Comparison of ENCODE assay signal across 8 cellular contexts in the genomic region with DNA sequence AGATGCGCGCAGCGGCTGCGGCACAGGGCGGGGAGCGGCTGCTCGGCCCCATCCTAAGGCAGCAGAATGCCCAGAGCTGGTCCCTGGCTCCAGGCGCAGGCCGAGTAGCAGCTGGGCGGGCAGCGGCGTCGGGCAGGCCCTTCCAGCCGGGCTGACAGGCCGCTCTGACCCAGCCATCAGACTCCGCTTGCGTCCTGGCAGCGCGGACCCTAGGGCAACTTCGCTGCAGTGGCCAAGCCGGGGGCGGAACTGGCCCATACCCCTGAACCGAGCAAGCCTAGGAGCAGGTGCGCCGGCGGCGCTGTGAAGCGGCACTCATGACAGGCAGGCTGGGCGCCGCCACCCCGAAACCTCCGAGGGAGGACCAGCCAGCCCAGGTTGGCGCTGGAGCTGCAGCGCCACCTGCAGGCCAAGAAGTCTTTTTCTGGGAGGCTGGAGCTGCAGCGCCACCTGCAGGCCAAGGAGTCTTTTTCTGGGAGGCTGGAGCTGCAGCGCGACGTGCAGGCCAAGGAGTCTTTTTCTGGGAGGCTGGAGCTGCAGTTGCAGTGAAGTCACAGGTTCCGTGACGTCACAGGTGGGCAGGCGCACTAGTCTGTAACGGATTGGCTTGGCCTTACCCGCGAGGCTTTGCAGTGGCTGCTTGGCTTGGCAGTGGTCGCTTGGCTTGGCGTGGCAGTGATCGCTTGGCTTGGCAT.
A peak's percentile ranks its signal among the peaks of the same experiment; 100 is the strongest.
DNase-seq lines count a peak whose midpoint lies in the region; ATAC-seq, FAIRE-seq and TF ChIP-seq lines count a peak whose summit lies in the region.
"Not testable (repeated sequence)": the region's sequence is repeated elsewhere in the genome, so short reads cannot be mapped to it uniquely, and the experiment has no call there.

No MANE protein-coding gene starts in this region.

- not testable (repeated sequence) for H2BK15ac ChIP-seq in H1 (ENCODE audit: low read length)

- H2BK20ac ChIP-seq in H1 (ENCODE audit: low read length) = not testable (repeated sequence)

- H4K8ac ChIP-seq in H1 (ENCODE audit: extremely low read depth, insufficient read depth, low read length) = not testable (repeated sequence)

- not testable (repeated sequence) for H3K18ac ChIP-seq in H1 (ENCODE audit: extremely low read depth, low read length)

- H3K79me1 ChIP-seq in H1 (ENCODE audit: low read depth, low read length) = not testable (repeated sequence)

- not testable (repeated sequence) for H2BK120ac ChIP-seq in H1 (replicated peaks; ENCODE audit: low read depth, low read length)

- 13% methylated on average over 28 of the region's 47 CpGs; no CpG with 5 or more reads in 1 of the 2 experiments for WGBS in H1 (ENCODE audit: extremely low coverage in 1 of 2, insufficient coverage in 1 of 2, insufficient read length in 1 of 2, insufficient replicate concordance in 2 of 2, low coverage in 1 of 2, low lambda C conversion rate in 2 of 2, missing lambda C conversion rate in 1 of 2), 2 experiments
- 31% methylated on average over 5 of the region's 47 CpGs for WGBS in right lobe of liver (ENCODE audit: insufficient coverage, low coverage, low lambda C conversion rate, missing lambda C conversion rate)

- H2BK5ac ChIP-seq in H1 (ENCODE audit: low read depth, low read length) = not testable (repeated sequence)

- H4K91ac ChIP-seq in H1 (replicated peaks; ENCODE audit: insufficient read length, low read length) = not testable (repeated sequence)

- CTCF ChIA-PET in H1 (lab: Charles Lee; ENCODE audit: partially characterized antibody) = interaction anchor here (0.6 to 2.8 kb wide), 6 partner anchors 11 to 667 kb away, joined by 3 to 18 read pairs (median 4); no protein-coding TSS in a partner anchor

- H3K56ac ChIP-seq in H1 (replicated peaks; ENCODE audit: insufficient read length, low read depth, low read length) = not testable (repeated sequence)

- H4K20me1 ChIP-seq in H1 (replicated peaks in 1 of 2; ENCODE audit: control insufficient read depth in 1 of 2, insufficient read depth in 2 of 2, low read length in 2 of 2) = not testable (repeated sequence)

- peak overlapping the region in 1 of 4 experiments; percentile 44; a peak in 2 of 8 replicates for H3K4me3 ChIP-seq in H1 (ENCODE audit: extremely low read depth in 1 of 4, insufficient read depth in 2 of 4, low read depth in 3 of 4, low read length in 4 of 4)
- peak overlapping the region in 2 of 3 donors; percentile 20 to 35 for H3K4me3 ChIP-seq in right lobe of liver

- not testable (repeated sequence) for H4K5ac ChIP-seq in H1 (ENCODE audit: insufficient read length, low read depth, low read length)

- TF ChIP-seq CTCF in 22Rv1 (IDR thresholded peaks at IDR 0.05) = peak; percentile 94
- TF ChIP-seq CTCF in H1 (IDR thresholded peaks at IDR 0.05; ENCODE audit: control extremely low read depth in 1 of 3, insufficient read depth in 1 of 3, low read depth in 1 of 3, low read length in 3 of 3) = peak; percentile 71 to 92 (median 79)
- peak; percentile 74 to 88 (median 80) for TF ChIP-seq CTCF in right lobe of liver (IDR thresholded peaks at IDR 0.05)

- H3K79me2 ChIP-seq in H1 (ENCODE audit: control insufficient read depth in 1 of 2, insufficient read depth in 2 of 2, low read length in 2 of 2) = not testable (repeated sequence)

- peak; percentile 71 to 76 for TF ChIP-seq RAD21 in H1 (IDR thresholded peaks at IDR 0.05 in 1 of 2, conservative IDR thresholded peaks at IDR 0.05 in 1 of 2; ENCODE audit: low read depth in 2 of 2, low read length in 2 of 2)

- not testable (repeated sequence) for H3K9me3 ChIP-seq in H1 (ENCODE audit: insufficient read depth in 2 of 2, low read depth in 1 of 2, low read length in 1 of 2); right lobe of liver

- not testable (repeated sequence) for H2AK5ac ChIP-seq in H1 (ENCODE audit: low read depth, low read length)

- not testable (repeated sequence) for H3K14ac ChIP-seq in H1 (ENCODE audit: insufficient read length)

- not testable (repeated sequence) for H3K9ac ChIP-seq in H1 (replicated peaks in 1 of 4; ENCODE audit: extremely low read depth in 1 of 4, low read depth in 3 of 4, low read length in 3 of 4)

- H2BK12ac ChIP-seq in H1 (ENCODE audit: low read depth, low read length) = not testable (repeated sequence)

- H3K36me3 ChIP-seq in H1 (ENCODE audit: control insufficient read depth in 2 of 4, insufficient read depth in 4 of 4, low read length in 3 of 4); right lobe of liver: not testable (repeated sequence)

- POLR2A ChIA-PET in H1 (lab: Charles Lee; ENCODE audit: partially characterized antibody) = interaction anchor here (0.7 kb wide), 1 partner anchor 219 kb away, joined by 3 read pairs; no protein-coding TSS in a partner anchor

- intact Hi-C loops in right lobe of liver (cut with DNase I) = not testable (repeated sequence)

- not testable (repeated sequence) for H3K23ac ChIP-seq in H1 (ENCODE audit: insufficient read length)

- H3K27ac ChIP-seq in 22Rv1 = 0 out of 2 replicates have a peak overlapping the region, but pooled peaks have one; percentile 32
- H3K27ac ChIP-seq in H1 (ENCODE audit: low read depth, low read length); right lobe of liver: not testable (repeated sequence)

- FAIRE-seq in H1 (lab: Jason Lieb, UNC) = not testable (repeated sequence)

- not testable (repeated sequence) for H3K4me1 ChIP-seq in H1 (replicated peaks in 1 of 4; ENCODE audit: control insufficient read depth in 3 of 4, insufficient read depth in 4 of 4, low read length in 3 of 4); right lobe of liver

- DNase-seq in SK-N-DZ (ENCODE audit: low spot score) (peak; percentile 21), activated T-helper 1 cell treated with Interleukin-2 at 50 U/mL for 16 hours (ENCODE audit: low read depth) (peak; percentile 66), H1 (ENCODE audit: low read depth in 1 of 2, low spot score in 2 of 2) (peak; percentile 25 to 88), right lobe of liver (peak in 2 of 3 donors; percentile 54 to 65)
- DNase-seq in stimulated activated CD4-positive, alpha-beta T cell treated with anti-CD3 and anti-CD28 coated beads, Interleukin-15, amount 100 ng/mL, for 48 hours (ENCODE audit: low read depth in 2 of 2) = peak; percentile 65 to 67

- TF ChIP-seq EP300 in H1 (IDR thresholded peaks at IDR 0.05; ENCODE audit: borderline replicate concordance in 1 of 2, low read depth in 2 of 2, low read length in 2 of 2) = not testable (repeated sequence)

- ATAC-seq in GM18867 (IDR thresholded peaks at IDR 0.05; ENCODE audit: unreplicated experiment) (peak; percentile 64), HG03439 (IDR thresholded peaks at IDR 0.05; ENCODE audit: unreplicated experiment) (peak; percentile 88), right lobe of liver (peak; percentile 56 to 92 (median 75))

- H3K4me2 ChIP-seq in H1 (ENCODE audit: insufficient read depth in 1 of 2, low read depth in 2 of 2, low read length in 2 of 2) = peak overlapping the region in 1 of 2 experiments; percentile 61; a peak in 2 of 4 replicates

- H3K23me2 ChIP-seq in H1 (ENCODE audit: low read depth, low read length) = not testable (repeated sequence)

- not testable (repeated sequence) for H2AFZ ChIP-seq in H1 (ENCODE audit: low read length)

- not testable (repeated sequence) for TF ChIP-seq POLR2A in H1 (IDR thresholded peaks at IDR 0.05; ENCODE audit: control extremely low read depth in 1 of 2, low read depth in 2 of 2, low read length in 2 of 2); right lobe of liver (IDR thresholded peaks at IDR 0.05)

- H3K27me3 ChIP-seq in H1 (replicated peaks in 1 of 4; ENCODE audit: control insufficient read depth in 3 of 4, extremely low read depth in 1 of 4, insufficient read depth in 3 of 4, low read length in 3 of 4); right lobe of liver: not testable (repeated sequence)

- H3K4ac ChIP-seq in H1 (replicated peaks; ENCODE audit: insufficient read length, low read depth, low read length) = not testable (repeated sequence)

TF ChIP-seq in H1, 55 proteins besides CTCF, POLR2A, EP300 and RAD21:
- TF ChIP-seq, protein P1, sequence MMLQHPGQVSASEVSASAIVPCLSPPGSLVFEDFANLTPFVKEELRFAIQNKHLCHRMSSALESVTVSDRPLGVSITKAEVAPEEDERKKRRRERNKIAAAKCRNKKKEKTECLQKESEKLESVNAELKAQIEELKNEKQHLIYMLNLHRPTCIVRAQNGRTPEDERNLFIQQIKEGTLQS (IDR thresholded peaks at IDR 0.05; ENCODE audit: insufficient read depth, low read depth, low read length) = peak; percentile 40; the same call in 1 of the 2 replicates
- TF ChIP-seq, protein P2, sequence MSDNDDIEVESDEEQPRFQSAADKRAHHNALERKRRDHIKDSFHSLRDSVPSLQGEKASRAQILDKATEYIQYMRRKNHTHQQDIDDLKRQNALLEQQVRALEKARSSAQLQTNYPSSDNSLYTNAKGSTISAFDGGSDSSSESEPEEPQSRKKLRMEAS (IDR thresholded peaks at IDR 0.05) = 0 out of 2 replicates have a peak, but pooled peaks have one; percentile 7
- TF ChIP-seq JUND (IDR thresholded peaks at IDR 0.05; ENCODE audit: low read length) (peak; percentile 29; the same call in 1 of the 2 replicates), CREB1 (IDR thresholded peaks at IDR 0.05) (peak; percentile 81), SIN3A (conservative IDR thresholded peaks at IDR 0.05 in 1 of 2, IDR thresholded peaks at IDR 0.05 in 1 of 2; ENCODE audit: low read depth in 1 of 2, low read length in 2 of 2) (0 out of 4 replicates have a peak, but pooled peaks of 1 of the 2 experiments have one; percentile 50)
